23 cellular contexts compared by ENCODE assay signal in the genomic region with DNA sequence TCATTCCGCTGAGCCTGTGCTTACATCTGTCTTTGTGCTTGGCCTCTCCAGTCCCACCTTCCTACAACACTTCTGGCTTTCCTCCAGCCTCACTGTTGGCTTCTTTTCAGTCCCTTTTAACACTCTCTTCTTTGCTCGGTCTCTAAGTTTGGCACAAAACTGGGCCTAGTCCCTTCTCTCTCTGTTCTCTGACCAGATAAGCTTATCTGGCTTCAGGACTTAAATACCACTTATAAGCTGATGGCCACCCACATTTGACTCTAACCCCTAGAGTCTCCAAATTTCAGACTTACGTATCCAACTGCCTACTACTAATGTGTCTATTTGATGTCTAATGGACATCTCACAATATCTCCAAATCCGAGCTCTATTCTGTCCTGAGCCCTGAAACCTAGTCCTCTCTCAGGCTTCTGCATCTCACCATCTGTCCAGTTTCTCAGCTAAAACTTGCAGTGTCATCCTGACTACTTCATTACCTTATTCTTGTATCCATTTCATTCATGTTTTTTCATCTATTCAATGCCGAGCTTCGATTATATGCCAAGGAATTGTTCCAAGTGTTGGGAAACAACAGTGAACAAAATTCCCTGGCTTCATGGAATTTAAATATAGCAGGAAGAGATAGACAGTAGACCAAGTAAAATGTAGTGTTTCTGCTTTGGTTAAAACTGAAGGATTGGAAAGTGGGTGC. TPM values are rescaled to one million over a fixed set of nuclear protein-coding genes. Genes with fewer than 3 reads are reported as not detected.
DNase-seq lines count a peak whose midpoint lies in the region; ATAC-seq and TF ChIP-seq lines count a peak whose summit lies in the region.
"Had no signal": no experiment of that assay in that cellular context is flagged by ENCODE, and none has a peak within 500 bp of the region (broad histone marks: within the 10 kb centered on the region; RNA-seq: fewer than 3 reads in every experiment).

No MANE protein-coding gene starts in this region.

- H3K27me3 ChIP-seq in body of pancreas (no peaks in the 10 kb centered on the region), gastroesophageal sphincter (no peaks in the 10 kb centered on the region), psoas muscle (ENCODE audit: insufficient read depth in 3 of 3, low read length in 2 of 3) (no peaks in the 10 kb centered on the region), Karpas-422 (ENCODE audit: low read length) (no peaks in the 10 kb centered on the region)
- H3K27me3 ChIP-seq: colonic mucosa, thyroid gland had no signal

- H3K27ac ChIP-seq in body of pancreas = peak overlapping the region in 1 of 4 donors; percentile 20
- H3K27ac ChIP-seq in gastroesophageal sphincter = peak overlapping the region; percentile 35 to 69 (median 58)
- peak overlapping the region; percentile 16 for H3K27ac ChIP-seq in psoas muscle
- H3K27ac ChIP-seq in Karpas-422 (ENCODE audit: low read length) = no peak overlapping the region
- H3K27ac ChIP-seq: colonic mucosa, parathyroid adenoma, RWPE1, thyroid gland had no signal

- no peak overlapping the region for H2AFZ ChIP-seq in Karpas-422 (ENCODE audit: low read length)
- H2AFZ ChIP-seq: parathyroid adenoma had no signal

- H3K4me3 ChIP-seq in body of pancreas = no peak overlapping the region
- no peak overlapping the region for H3K4me3 ChIP-seq in gastroesophageal sphincter
- no peak overlapping the region for H3K4me3 ChIP-seq in psoas muscle
- no peak overlapping the region for H3K4me3 ChIP-seq in Karpas-422 (ENCODE audit: low read length)
- H3K4me3 ChIP-seq: colonic mucosa, GM12878, thyroid gland had no signal

- no peaks in the 10 kb centered on the region for H3K9me3 ChIP-seq in body of pancreas
- no peaks in the 10 kb centered on the region for H3K9me3 ChIP-seq in gastroesophageal sphincter
- no peaks in the 10 kb centered on the region for H3K9me3 ChIP-seq in psoas muscle
- no peaks in the 10 kb centered on the region for H3K9me3 ChIP-seq in Karpas-422 (ENCODE audit: low read length)
- H3K9me3 ChIP-seq: colonic mucosa, thyroid gland had no signal

- TF ChIP-seq POLR2A in body of pancreas (IDR thresholded peaks at IDR 0.05) (no peak), gastroesophageal sphincter (IDR thresholded peaks at IDR 0.05) (no peak)

- no peak overlapping the region for H3K9ac ChIP-seq in Karpas-422 (ENCODE audit: low read length)
- H3K9ac ChIP-seq: parathyroid adenoma had no signal

- no peaks in the 10 kb centered on the region for H3K9me2 ChIP-seq in Karpas-422 (replicated peaks; ENCODE audit: insufficient read depth, low read length)

- H3K36me3 ChIP-seq in body of pancreas (replicated peaks in 1 of 2; ENCODE audit: insufficient read depth in 1 of 2, low read depth in 2 of 2) (no peaks in the 10 kb centered on the region), gastroesophageal sphincter (peaks cover 0 to 11% of the 10 kb centered on the region in 2 donors), psoas muscle (ENCODE audit: insufficient read depth in 1 of 2, low read depth in 1 of 2) (peaks cover 2 to 44% of the 10 kb centered on the region in 2 donors), Karpas-422 (ENCODE audit: insufficient read depth, low read length) (peaks cover 15% of the 10 kb centered on the region; the same call in 1 of the 2 replicates)
- H3K36me3 ChIP-seq: colonic mucosa, thyroid gland had no signal

- H3K4me2 ChIP-seq in Karpas-422 (ENCODE audit: low read depth, low read length, poor library complexity, severe bottlenecking) = no peak overlapping the region

- peak; percentile 39 to 78 for DNase-seq in NCI-H446 (lab: John Stamatoyannopoulos, UW)
- no peak for DNase-seq in body of pancreas
- DNase-seq in psoas muscle = no peak
- no peak for DNase-seq in G401 (ENCODE audit: low spot score)
- DNase-seq in MV-4-11 (lab: John Stamatoyannopoulos, UW) = no peak
- no peak for DNase-seq in Karpas-422
- DNase-seq: activated CD4-positive, CD25-positive, alpha-beta regulatory T cell treated with anti-CD3 and anti-CD28 coated beads, Interleukin-2, amount 50 U/mL, for 72 hours; activated T-cell treated with anti-CD3 and anti-CD28 coated beads, Interleukin-2, amount 50 U/mL, for 48 hours; CD4-positive, CD25-positive, alpha-beta regulatory T cell; colonic mucosa; foreskin melanocyte; NCI-H187; NCI-H226; T1000; thyroid gland had no signal

- H3K4me1 ChIP-seq in body of pancreas (peaks cover 26% of the 10 kb centered on the region), gastroesophageal sphincter (peaks cover 9 to 56% (median 25%) of the 10 kb centered on the region in 3 donors), psoas muscle (peaks cover 8% of the 10 kb centered on the region), Karpas-422 (ENCODE audit: low read length) (no peaks in the 10 kb centered on the region)
- H3K4me1 ChIP-seq: colonic mucosa, parathyroid adenoma, thyroid gland had no signal

- TF ChIP-seq CTCF in body of pancreas (IDR thresholded peaks at IDR 0.05) (no peak), gastroesophageal sphincter (IDR thresholded peaks at IDR 0.05) (no peak), psoas muscle (IDR thresholded peaks at IDR 0.05) (no peak)

- 0 out of 2 replicates have a peak, but pooled peaks cover 4% of the 10 kb centered on the region for H4K20me1 ChIP-seq in Karpas-422 (ENCODE audit: insufficient read depth, low read depth, low read length)

- ATAC-seq in body of pancreas = peak; percentile 54
- ATAC-seq in gastroesophageal sphincter = peak; percentile 33
- ATAC-seq in psoas muscle = peak in 1 of 4 donors; percentile 10
- no peak for ATAC-seq in activated CD4-positive, CD25-positive, alpha-beta regulatory T cell treated with anti-CD3 and anti-CD28 coated beads, Interleukin-2, amount 50 U/mL, for 24 hours
- ATAC-seq: GM12878; natural killer cell treated with Interleukin-12 subunit alpha and Interleukin-12 subunit beta and Interleukin-15 and Interleukin-18, amount 100 ng/mL, for 72 hours; stimulated activated effector memory CD8-positive, alpha-beta T cell treated with anti-CD3 and anti-CD28 coated beads, Interleukin-12 subunit alpha, Interleukin-12 subunit beta, amount 100 ng/mL, for 72 hours had no signal

- intact Hi-C loops in body of pancreas (cut with DNase I) = no loop called here
- intact Hi-C loops in psoas muscle (cut with DNase I) = no loop called here

- no peak for TF ChIP-seq EP300 in gastroesophageal sphincter (IDR thresholded peaks at IDR 0.05)

- no peaks in the 10 kb centered on the region for H3K79me2 ChIP-seq in Karpas-422 (ENCODE audit: low read length)
- H3K79me2 ChIP-seq: parathyroid adenoma had no signal

- in situ Hi-C loops in G401 (cut with HindIII; ENCODE audit: low sequenced_read_pairs) = no loop called here

- WGBS in body of pancreas, 2 donors = 61 to 69% methylated on average over 6 of the region's 6 CpGs
- 33 to 36% methylated on average over 6 of the region's 6 CpGs for WGBS in gastroesophageal sphincter (ENCODE audit: low coverage in 1 of 2), 2 donors
- WGBS in psoas muscle, 3 donors = 54 to 73% (median 59%) methylated on average over 6 of the region's 6 CpGs

RNA-seq across cellular contexts. Expression of a gene that starts 40.1 kb away (rescaled TPM):
- total RNA-seq in body of pancreas (10 to 100 TPM in 1 of 2 donors, under 1 TPM in 1; 0.99 to 10.9 TPM), gastroesophageal sphincter (10 to 100 TPM; 10.1 to 19.1 (median 13.7) TPM), psoas muscle (10 to 100 TPM in 1 of 4 donors, 1 to 10 TPM in 3; 7.5 to 11.0 (median 8.7) TPM)
- polyA plus RNA-seq in psoas muscle = 10 to 100 TPM; 11.7 to 17.7 (median 13.7) TPM
- 21.0 and 22.2 TPM in 2 replicates for total RNA-seq in G401 (2014; rRNA removed; shearing (Covaris generic))
- total RNA-seq in Karpas-422 (2014; rRNA removed; shearing (Covaris generic); ENCODE audit: low replicate concordance) = 45.6 and 161 TPM in 2 replicates

RNA-seq across cellular contexts. Expression of a gene that starts 59.3 kb away (rescaled TPM):
- total RNA-seq in body of pancreas = under 1 TPM; 0.33 to 0.78 TPM
- total RNA-seq in gastroesophageal sphincter = 10 to 100 TPM; 22.8 to 70.5 (median 42.0) TPM
- 1 to 10 TPM; 3.1 to 5.4 (median 4.2) TPM for total RNA-seq in psoas muscle
- 1 to 10 TPM in 2 of 3 donors, under 1 TPM in 1; 0.13 to 3.4 (median 1.9) TPM for polyA plus RNA-seq in psoas muscle
- total RNA-seq in G401 (2014; rRNA removed; shearing (Covaris generic)) = 0.07 TPM in 1 of 2 replicates, not detected in the other
- total RNA-seq in Karpas-422 (2014; rRNA removed; shearing (Covaris generic); ENCODE audit: low replicate concordance) = 0.14 and 0.34 TPM in 2 replicates
- total RNA-seq: activated CD8-positive, alpha-beta memory T cell treated with anti-CD3 and anti-CD28 coated beads for 36 hours; CD4-positive, CD25-positive, alpha-beta regulatory T cell; natural killer cell treated with Interleukin-12 subunit alpha and Interleukin-12 subunit beta and Interleukin-15 and Interleukin-18, amount 100 ng/mL, for 72 hours had no signal

Comparison
In these comparisons a context has a peak if more than half of its experiments do, and no peak if none do; other contexts are left out.
1. DNase-seq: peak in NCI-H446 (2 of 2); none in body of pancreas (0 of 4), psoas muscle (0 of 2), G401 (single experiment), MV-4-11 (single experiment) and Karpas-422 (single experiment).
2. ATAC-seq: peak in body of pancreas (single experiment) and gastroesophageal sphincter (single experiment); none in activated CD4-positive, CD25-positive, alpha-beta regulatory T cell treated with anti-CD3 and anti-CD28 coated beads, Interleukin-2, amount 50 U/mL, for 24 hours (0 of 2).